In genomic region chr1:43980255-43981134, GRCh38 we compare ENCODE assay signal across 1 cellular context.
TF ChIP-seq lines count a peak whose summit lies in the region.

No MANE protein-coding gene starts in this region.

TF ChIP-seq in HepG2, 621 proteins besides CTCF, POLR2A, EP300 and RAD21 (continued from another document):
- TF ChIP-seq BHLHE40 (IDR thresholded peaks at IDR 0.05; ENCODE audit: low read length) (peak; percentile 71), SAP130 (CRISPR knock-in tag; IDR thresholded peaks at IDR 0.05; ENCODE audit: low read depth) (peak; percentile 13; the same call in 1 of the 2 replicates), ATF5 (CRISPR knock-in tag; IDR thresholded peaks at IDR 0.05; ENCODE audit: low read depth) (0 out of 2 replicates have a peak, but pooled peaks have one; percentile 23), MLLT10 (CRISPR knock-in tag; IDR thresholded peaks at IDR 0.05) (no peak), MTA1 (CRISPR knock-in tag; IDR thresholded peaks at IDR 0.05; ENCODE audit: borderline replicate concordance) (0 out of 2 replicates have a peak, but pooled peaks have one; percentile 6), TGIF2 (CRISPR knock-in tag; IDR thresholded peaks at IDR 0.05) (peak; percentile 26), TBX3 (IDR thresholded peaks at IDR 0.05; ENCODE audit: borderline replicate concordance) (peak; percentile 18; the same call in 1 of the 2 replicates), FOSL2 (CRISPR knock-in tag; IDR thresholded peaks at IDR 0.05) (peak; percentile 29; the same call in 1 of the 2 replicates), SP2 (CRISPR knock-in tag; IDR thresholded peaks at IDR 0.05) (no peak), ZFP36 (IDR thresholded peaks at IDR 0.05; ENCODE audit: borderline replicate concordance, low read depth, low read length, partially characterized antibody) (no peak), SALL1 (CRISPR knock-in tag; IDR thresholded peaks at IDR 0.05) (no peak), ZNF615 (CRISPR knock-in tag; IDR thresholded peaks at IDR 0.05; ENCODE audit: borderline replicate concordance) (no peak), TBL1XR1 (IDR thresholded peaks at IDR 0.05; ENCODE audit: borderline replicate concordance, low read length, partially characterized antibody) (no peak), ZNF230 (CRISPR knock-in tag; IDR thresholded peaks at IDR 0.05) (peak; percentile 31; the same call in 1 of the 2 replicates), MAX (IDR thresholded peaks at IDR 0.05) (peak; percentile 48; the same call in 1 of the 2 replicates), CEBPG (CRISPR knock-in tag; IDR thresholded peaks at IDR 0.05) (peak; percentile 83)
- TF ChIP-seq, protein P1, sequence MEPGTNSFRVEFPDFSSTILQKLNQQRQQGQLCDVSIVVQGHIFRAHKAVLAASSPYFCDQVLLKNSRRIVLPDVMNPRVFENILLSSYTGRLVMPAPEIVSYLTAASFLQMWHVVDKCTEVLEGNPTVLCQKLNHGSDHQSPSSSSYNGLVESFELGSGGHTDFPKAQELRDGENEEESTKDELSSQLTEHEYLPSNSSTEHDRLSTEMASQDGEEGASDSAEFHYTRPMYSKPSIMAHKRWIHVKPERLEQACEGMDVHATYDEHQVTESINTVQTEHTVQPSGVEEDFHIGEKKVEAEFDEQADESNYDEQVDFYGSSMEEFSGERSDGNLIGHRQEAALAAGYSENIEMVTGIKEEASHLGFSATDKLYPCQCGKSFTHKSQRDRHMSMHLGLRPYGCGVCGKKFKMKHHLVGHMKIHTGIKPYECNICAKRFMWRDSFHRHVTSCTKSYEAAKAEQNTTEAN (CRISPR knock-in tag; conservative IDR thresholded peaks at IDR 0.05) = peak; percentile 70; the same call in 1 of the 2 replicates
- TF ChIP-seq, protein P2, sequence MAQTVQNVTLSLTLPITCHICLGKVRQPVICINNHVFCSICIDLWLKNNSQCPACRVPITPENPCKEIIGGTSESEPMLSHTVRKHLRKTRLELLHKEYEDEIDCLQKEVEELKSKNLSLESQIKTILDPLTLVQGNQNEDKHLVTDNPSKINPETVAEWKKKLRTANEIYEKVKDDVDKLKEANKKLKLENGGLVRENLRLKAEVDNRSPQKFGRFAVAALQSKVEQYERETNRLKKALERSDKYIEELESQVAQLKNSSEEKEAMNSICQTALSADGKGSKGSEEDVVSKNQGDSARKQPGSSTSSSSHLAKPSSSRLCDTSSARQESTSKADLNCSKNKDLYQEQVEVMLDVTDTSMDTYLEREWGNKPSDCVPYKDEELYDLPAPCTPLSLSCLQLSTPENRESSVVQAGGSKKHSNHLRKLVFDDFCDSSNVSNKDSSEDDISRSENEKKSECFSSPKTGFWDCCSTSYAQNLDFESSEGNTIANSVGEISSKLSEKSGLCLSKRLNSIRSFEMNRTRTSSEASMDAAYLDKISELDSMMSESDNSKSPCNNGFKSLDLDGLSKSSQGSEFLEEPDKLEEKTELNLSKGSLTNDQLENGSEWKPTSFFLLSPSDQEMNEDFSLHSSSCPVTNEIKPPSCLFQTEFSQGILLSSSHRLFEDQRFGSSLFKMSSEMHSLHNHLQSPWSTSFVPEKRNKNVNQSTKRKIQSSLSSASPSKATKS (CRISPR knock-in tag; IDR thresholded peaks at IDR 0.05) = no peak
- TF ChIP-seq, protein P3, sequence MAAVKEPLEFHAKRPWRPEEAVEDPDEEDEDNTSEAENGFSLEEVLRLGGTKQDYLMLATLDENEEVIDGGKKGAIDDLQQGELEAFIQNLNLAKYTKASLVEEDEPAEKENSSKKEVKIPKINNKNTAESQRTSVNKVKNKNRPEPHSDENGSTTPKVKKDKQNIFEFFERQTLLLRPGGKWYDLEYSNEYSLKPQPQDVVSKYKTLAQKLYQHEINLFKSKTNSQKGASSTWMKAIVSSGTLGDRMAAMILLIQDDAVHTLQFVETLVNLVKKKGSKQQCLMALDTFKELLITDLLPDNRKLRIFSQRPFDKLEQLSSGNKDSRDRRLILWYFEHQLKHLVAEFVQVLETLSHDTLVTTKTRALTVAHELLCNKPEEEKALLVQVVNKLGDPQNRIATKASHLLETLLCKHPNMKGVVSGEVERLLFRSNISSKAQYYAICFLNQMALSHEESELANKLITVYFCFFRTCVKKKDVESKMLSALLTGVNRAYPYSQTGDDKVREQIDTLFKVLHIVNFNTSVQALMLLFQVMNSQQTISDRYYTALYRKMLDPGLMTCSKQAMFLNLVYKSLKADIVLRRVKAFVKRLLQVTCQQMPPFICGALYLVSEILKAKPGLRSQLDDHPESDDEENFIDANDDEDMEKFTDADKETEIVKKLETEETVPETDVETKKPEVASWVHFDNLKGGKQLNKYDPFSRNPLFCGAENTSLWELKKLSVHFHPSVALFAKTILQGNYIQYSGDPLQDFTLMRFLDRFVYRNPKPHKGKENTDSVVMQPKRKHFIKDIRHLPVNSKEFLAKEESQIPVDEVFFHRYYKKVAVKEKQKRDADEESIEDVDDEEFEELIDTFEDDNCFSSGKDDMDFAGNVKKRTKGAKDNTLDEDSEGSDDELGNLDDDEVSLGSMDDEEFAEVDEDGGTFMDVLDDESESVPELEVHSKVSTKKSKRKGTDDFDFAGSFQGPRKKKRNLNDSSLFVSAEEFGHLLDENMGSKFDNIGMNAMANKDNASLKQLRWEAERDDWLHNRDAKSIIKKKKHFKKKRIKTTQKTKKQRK (IDR thresholded peaks at IDR 0.05; ENCODE audit: low read length) = no peak
